ENCODE assay signal across 8 cellular contexts in genomic region chr3:40523781-40524180, GRCh38. TPM values are rescaled to one million over a fixed set of nuclear protein-coding genes. Genes with fewer than 3 reads are reported as not detected.
A peak's percentile ranks its signal among the peaks of the same experiment; 100 is the strongest.
DNase-seq lines count a peak whose midpoint lies in the region; ATAC-seq and TF ChIP-seq lines count a peak whose summit lies in the region.

No MANE protein-coding gene starts in this region.

- no peak overlapping the region for H3K4me2 ChIP-seq in IMR-90 (ENCODE audit: low read depth, low read length)

- peak overlapping the region; percentile 72; the same call in 1 of the 2 replicates for H4K5ac ChIP-seq in IMR-90 (ENCODE audit: low read depth, low read length)

- no peak for TF ChIP-seq RAD21 in IMR-90 (IDR thresholded peaks at IDR 0.05; ENCODE audit: low read length)

- TF ChIP-seq CTCF in IMR-90 (conservative IDR thresholded peaks at IDR 0.05; ENCODE audit: low read depth, low read length) (no peak), cardiac fibroblast (IDR thresholded peaks at IDR 0.05; ENCODE audit: low read depth, low read length) (no peak), natural killer cell (IDR thresholded peaks at IDR 0.05) (no peak)

- intact Hi-C loops in IMR-90 (cut with micrococcal nuclease): loop anchor here (1.0 to 2.0 kb wide), 2 partner anchors 46 to 71 kb away; partner anchors contain the start of gene ZNF619
- intact Hi-C loops in natural killer cell (cut with micrococcal nuclease): loop anchor here (1.0 kb wide), 2 partner anchors 46 to 70 kb away; partner anchors contain the start of gene ZNF619

- H2AK9ac ChIP-seq in IMR-90 (replicated peaks; ENCODE audit: low read depth, low read length, poor library complexity): no peak overlapping the region

- H2BK20ac ChIP-seq in IMR-90 (ENCODE audit: low read depth, low read length): no peak overlapping the region

- no peak overlapping the region for H3K27ac ChIP-seq in IMR-90 (ENCODE audit: insufficient read depth, low read length)

- no peak overlapping the region for H2AFZ ChIP-seq in IMR-90 (replicated peaks; ENCODE audit: low read length, poor library complexity)

- POLR2A ChIA-PET in IMR-90 (lab: Charles Lee; ENCODE audit: unreplicated experiment): interaction anchor here (0.6 kb wide), 1 partner anchor 14 kb away, joined by 12 read pairs; no protein-coding TSS in a partner anchor

- peak overlapping the region; percentile 79 to 99; a peak in 3 of 4 replicates for H4K8ac ChIP-seq in IMR-90 (ENCODE audit: low read depth in 2 of 2, low read length in 2 of 2)

- no peak for TF ChIP-seq POLR2A in IMR-90 (IDR thresholded peaks at IDR 0.05; ENCODE audit: low read depth, low read length)

- no peak overlapping the region for H3K4ac ChIP-seq in IMR-90 (ENCODE audit: low read depth, low read length)

- no peak overlapping the region for H2BK120ac ChIP-seq in IMR-90 (ENCODE audit: low read depth, low read length)

- H3K27ac Mint-ChIP-seq in natural killer cell: peak overlapping the region; percentile 95 to 98

- CTCF ChIA-PET in IMR-90 (lab: Yijun Ruan, JAX): interaction anchor here (0.6 to 0.7 kb wide), 2 partner anchors 59 to 928 kb away, joined by 3 to 7 read pairs; no protein-coding TSS in a partner anchor

- H2AK5ac ChIP-seq in IMR-90 (ENCODE audit: low read depth, low read length): no peak overlapping the region

- no peaks in the 10 kb centered on the region for H4K20me1 ChIP-seq in IMR-90 (ENCODE audit: insufficient read depth, low read length)

- H3K9me3 Mint-ChIP-seq in natural killer cell: no peaks in the 10 kb centered on the region

- H4K91ac ChIP-seq in IMR-90 (ENCODE audit: insufficient read depth, low read depth, low read length): no peak overlapping the region

- no peaks in the 10 kb centered on the region for H3K9me3 ChIP-seq in IMR-90 (ENCODE audit: control insufficient read depth, insufficient read depth, low read length)

- peak; percentile 16 for DNase-seq in AG20443 (ENCODE audit: low spot score)
- DNase-seq in IMR-90: no peak
- peak; percentile 2 to 7 for DNase-seq in cardiac fibroblast (ENCODE audit: low read depth in 2 of 2)
- no peak for DNase-seq in natural killer cell
- no peak for DNase-seq in ecto neural progenitor cell (ENCODE audit: low spot score)
- DNase-seq in HK-2 (ENCODE audit: unreplicated experiment): no peak
- no peak for DNase-seq in activated CD4-positive, alpha-beta T cell treated with anti-CD3 and anti-CD28 coated beads for 1 hour

- peaks cover 3% of the 10 kb centered on the region; the same call in 1 of the 2 replicates for H3K36me3 ChIP-seq in IMR-90 (ENCODE audit: control insufficient read depth, insufficient read depth, low read length)

- H3K79me1 ChIP-seq in IMR-90 (ENCODE audit: low read depth in 1 of 2, low read length in 2 of 2): peaks cover 15 to 17% of the 10 kb centered on the region in 2 experiments; a peak in 3 of 4 replicates

- BruUV-seq in IMR-90 (replicated peaks; lab: Mats Ljungman, UMichigan): no TSS peak

- no peak overlapping the region for H3K18ac ChIP-seq in IMR-90 (ENCODE audit: low read depth, low read length)

- no peak overlapping the region for H3K56ac ChIP-seq in IMR-90 (ENCODE audit: extremely low read depth, insufficient read depth, low read length)

- no peak overlapping the region for H2BK5ac ChIP-seq in IMR-90 (ENCODE audit: low read depth, low read length, poor library complexity, severe bottlenecking)

- H3K9me1 ChIP-seq in IMR-90 (ENCODE audit: insufficient read depth, low read length): no peaks in the 10 kb centered on the region; the same call in 1 of the 2 replicates

- WGBS in IMR-90 (ENCODE audit: extremely low coverage in 2 of 2, insufficient read length in 1 of 2), 2 experiments: no CpG with 5 or more reads among the region's 2 CpGs

- no peak for ATAC-seq in IMR-90 (ENCODE audit: low read depth)
- no peak for ATAC-seq in natural killer cell
- no peak for ATAC-seq in GM19328 (IDR thresholded peaks at IDR 0.05; ENCODE audit: unreplicated experiment)

- H3K9ac ChIP-seq in IMR-90 (ENCODE audit: low read depth, low read length): no peak overlapping the region

- peaks cover 24 to 34% of the 10 kb centered on the region in 2 donors for H3K4me1 Mint-ChIP-seq in natural killer cell

- H2BK15ac ChIP-seq in IMR-90 (ENCODE audit: low read depth, low read length): no peak overlapping the region

- dilution Hi-C loops in IMR-90 (cut with HindIII; ENCODE audit: low sequenced_read_pairs, unreplicated experiment): no loop called here

- no peak overlapping the region for H3K14ac ChIP-seq in IMR-90 (replicated peaks; ENCODE audit: low read depth, low read length)

- H3K4me1 ChIP-seq in IMR-90 (ENCODE audit: control insufficient read depth, insufficient read depth, low read length): peaks cover 3% of the 10 kb centered on the region

- no peaks in the 10 kb centered on the region for H3K36me3 Mint-ChIP-seq in natural killer cell

- H3K4me3 ChIP-seq in IMR-90 (ENCODE audit: insufficient read depth, low read depth, low read length) (no peak overlapping the region), cardiac fibroblast (replicated peaks in 1 of 2; ENCODE audit: low read depth in 2 of 2, low read length in 2 of 2) (no peak overlapping the region)

- peak overlapping the region; percentile 97 for H3K4me3 Mint-ChIP-seq in natural killer cell

- H3K23ac ChIP-seq in IMR-90 (ENCODE audit: low read depth, low read length): peak overlapping the region; percentile 23; the same call in 1 of the 2 replicates

- H3K27me3 Mint-ChIP-seq in natural killer cell (ENCODE audit: low read depth in 2 of 2): no peaks in the 10 kb centered on the region

- H3K27me3 ChIP-seq in IMR-90 (ENCODE audit: control insufficient read depth, insufficient read depth, low read length): no peaks in the 10 kb centered on the region

- in situ Hi-C loops in IMR-90 (cut with MboI; ENCODE audit: low sequenced_read_pairs): no loop called here

TF ChIP-seq in IMR-90, 13 proteins besides CTCF, POLR2A, EP300 and RAD21:
- TF ChIP-seq MXI1 (IDR thresholded peaks at IDR 0.05; ENCODE audit: borderline replicate concordance, low read depth, low read length) (no peak), SMC3 (IDR thresholded peaks at IDR 0.05; ENCODE audit: low read depth, low read length) (no peak), USF2 (IDR thresholded peaks at IDR 0.05; ENCODE audit: low read depth, low read length) (no peak), RFX5 (IDR thresholded peaks at IDR 0.05; ENCODE audit: low read depth, low read length) (no peak), NFE2L2 (IDR thresholded peaks at IDR 0.05; ENCODE audit: low read depth, low read length) (no peak), CEBPB (IDR thresholded peaks at IDR 0.05; ENCODE audit: low read depth, low read length) (no peak), MAFK (IDR thresholded peaks at IDR 0.05; ENCODE audit: low read depth, low read length) (no peak), RCOR1 (IDR thresholded peaks at IDR 0.05; ENCODE audit: insufficient replicate concordance, low read length) (no peak)

RNA-seq across cellular contexts. Expression of gene ZNF621, which starts 1.0 kb away (rescaled TPM):
- total RNA-seq in IMR-90 (2012; rRNA removed) (7.3 and 9.4 TPM in 2 replicates), natural killer cell (10 to 100 TPM; 27.7 to 33.5 (median 31.0) TPM)
- polyA plus RNA-seq in IMR-90 (2012; rRNA removed): 6.8 and 8.3 TPM in 2 replicates
- 2.5 TPM in 2 replicates for polyA plus RNA-seq in IMR-90 (2012; cell fraction: cytosol; rRNA removed)
- polyA plus RNA-seq in IMR-90 (2012; cell fraction: nucleus; rRNA removed; ENCODE audit: low replicate concordance): 5.8 and 25.4 TPM in 2 replicates

RNA-seq across cellular contexts. Expression of gene ZNF620, which starts 17.9 kb away (rescaled TPM):
- total RNA-seq in IMR-90 (2012; rRNA removed): 0.72 and 0.83 TPM in 2 replicates
- polyA plus RNA-seq in IMR-90 (2012; rRNA removed): 0.22 and 0.48 TPM in 2 replicates
- 0.21 and 0.22 TPM in 2 replicates for polyA plus RNA-seq in IMR-90 (2012; cell fraction: cytosol; rRNA removed)
- polyA plus RNA-seq in IMR-90 (2012; cell fraction: nucleus; rRNA removed; ENCODE audit: low replicate concordance): 0.35 and 1.9 TPM in 2 replicates
- 1 to 10 TPM; 3.3 to 7.4 (median 6.0) TPM for total RNA-seq in natural killer cell

RNA-seq across cellular contexts. Expression of gene ZNF619, which starts 46.9 kb away (rescaled TPM):
- total RNA-seq in IMR-90 (2012; rRNA removed) (4.2 and 4.8 TPM in 2 replicates), natural killer cell (10 to 100 TPM in 2 of 3 donors, 1 to 10 TPM in 1; 9.5 to 14.3 (median 10.9) TPM)
- 1.9 and 2.0 TPM in 2 replicates for polyA plus RNA-seq in IMR-90 (2012; rRNA removed)
- 0.63 and 0.71 TPM in 2 replicates for polyA plus RNA-seq in IMR-90 (2012; cell fraction: cytosol; rRNA removed)
- 1.0 and 2.8 TPM in 2 replicates for polyA plus RNA-seq in IMR-90 (2012; cell fraction: nucleus; rRNA removed; ENCODE audit: low replicate concordance)

Comparison
In these comparisons a context has a peak if more than half of its experiments do, and no peak if none do; other contexts are left out.
1. DNase-seq: peak in AG20443 (single experiment) and cardiac fibroblast (2 of 2); none in IMR-90 (single experiment), natural killer cell (single experiment), ecto neural progenitor cell (single experiment), HK-2 (single experiment) and activated CD4-positive, alpha-beta T cell treated with anti-CD3 and anti-CD28 coated beads for 1 hour (single experiment).